In the genomic region with DNA sequence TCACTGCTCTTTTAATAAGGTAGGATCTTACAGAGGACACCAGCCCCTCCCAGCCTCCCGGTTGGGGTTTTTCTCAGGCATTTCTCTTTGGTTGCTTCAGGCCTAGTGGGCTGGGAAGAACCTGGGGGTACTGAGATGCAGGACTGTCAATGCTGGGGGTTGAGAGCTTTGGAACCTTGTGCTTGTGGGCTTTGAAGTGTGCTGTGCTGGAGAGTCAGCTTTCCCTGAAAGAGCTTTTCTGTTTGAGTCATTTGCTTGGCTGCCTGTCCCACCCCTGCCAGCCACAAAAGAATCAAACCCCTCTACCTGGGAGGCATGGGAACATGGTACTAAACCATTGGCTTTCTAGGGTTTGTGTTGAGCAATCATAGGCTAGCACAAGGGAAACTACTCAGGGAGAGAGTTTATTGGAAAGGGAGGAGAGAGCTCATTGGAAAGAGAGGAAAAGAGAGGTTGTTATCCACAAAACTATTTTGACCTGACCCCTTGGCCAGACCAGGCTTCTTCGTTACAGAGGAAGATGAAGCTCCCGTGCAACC, we compare ENCODE assay signal across 1 cellular context.
TF ChIP-seq lines count a peak whose summit lies in the region.

No MANE protein-coding gene starts in this region.

TF ChIP-seq in IMR-90, 13 proteins besides CTCF, POLR2A, EP300 and RAD21:
- TF ChIP-seq CEBPB (IDR thresholded peaks at IDR 0.05; ENCODE audit: low read depth, low read length) (peak; percentile 56; the same call in 1 of the 2 replicates), SMC3 (IDR thresholded peaks at IDR 0.05; ENCODE audit: low read depth, low read length) (no peak), CHD1 (IDR thresholded peaks at IDR 0.05; ENCODE audit: low read depth, low read length) (no peak)
